20 cellular contexts compared by ENCODE assay signal in the genomic region with DNA sequence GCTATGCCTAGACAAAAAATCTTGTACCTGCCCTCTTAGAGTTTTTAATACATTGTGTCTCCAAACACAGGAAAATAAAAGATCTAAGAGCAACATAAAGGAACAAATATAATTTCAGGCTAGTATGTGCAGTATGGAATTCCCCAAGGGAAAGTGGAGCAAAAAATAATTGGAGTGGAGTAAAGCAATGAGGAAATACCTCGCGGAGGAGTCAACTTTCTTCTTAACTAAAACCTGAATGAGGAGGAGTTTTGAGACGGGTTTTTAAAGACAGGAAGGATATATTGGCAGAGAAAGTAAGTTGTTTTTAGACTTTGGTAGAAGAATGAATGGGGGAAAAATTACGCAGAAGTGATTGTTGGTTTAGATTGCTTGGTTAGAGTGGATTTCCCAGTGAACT. TPM values are rescaled to one million over a fixed set of nuclear protein-coding genes. Genes with fewer than 3 reads are reported as not detected.
A peak's percentile ranks its signal among the peaks of the same experiment; 100 is the strongest.
DNase-seq lines count a peak whose midpoint lies in the region; ATAC-seq, FAIRE-seq and TF ChIP-seq lines count a peak whose summit lies in the region.
"Had no signal": no experiment of that assay in that cellular context is flagged by ENCODE, and none has a peak within 500 bp of the region (broad histone marks: within the 10 kb centered on the region; RNA-seq: fewer than 3 reads in every experiment).

No MANE protein-coding gene starts in this region.

- peaks cover 60% of the 10 kb centered on the region for H3K36me3 Mint-ChIP-seq in T-helper 1 cell treated with Interleukin-12 subunit alpha and Interleukin-12 subunit beta and Interleukin-4 antibody, amounts not matched to agents 30 μg/mL and 1 μg/mL, for 36 hours (ENCODE audit: low read depth)
- peaks cover 21 to 54% (median 52%) of the 10 kb centered on the region in 3 donors for H3K36me3 Mint-ChIP-seq in naive thymus-derived CD8-positive, alpha-beta T cell

- DNase-seq in T-helper 1 cell: no peak
- peak; percentile 20 for DNase-seq in KBM-7
- DNase-seq in GM12878 (ENCODE audit: low read depth, low spot score): no peak
- DNase-seq in naive thymus-derived CD8-positive, alpha-beta T cell: no peak
- DNase-seq in NCI-H748 treated with DMSO at 0.1 percent for 48 hours (lab: John Stamatoyannopoulos, UW): no peak
- DNase-seq in inferior parietal cortex (ENCODE audit: extremely low spot score): no peak
- DNase-seq in RKO (ENCODE audit: low spot score): no peak
- DNase-seq: activated CD4-positive, alpha-beta memory T cell treated with anti-CD3 and anti-CD28 coated beads for 36 hours; activated effector memory CD4-positive, alpha-beta T cell treated with Interleukin-2 at 50 U/mL for 16 hours; C1 segment of cervical spinal cord; GOT3; left ventricle myocardium superior; NCI-H187 treated with DMSO at 0.1 percent for 48 hours; NCI-H510A treated with DMSO at 0.1 percent for 48 hours; small intestine; upper lobe of left lung had no signal

- no peaks in the 10 kb centered on the region for H4K20me1 ChIP-seq in GM12878 (ENCODE audit: control insufficient read depth, insufficient read depth)

- peaks cover 86% of the 10 kb centered on the region for H3K79me2 ChIP-seq in GM12878 (ENCODE audit: control insufficient read depth, insufficient read depth, low read length)

- H3K9me3 ChIP-seq in GM12878 (replicated peaks; ENCODE audit: control insufficient read depth, insufficient read depth, low read length): peaks cover 20% of the 10 kb centered on the region

- peaks cover 36% of the 10 kb centered on the region for H3K9me3 Mint-ChIP-seq in T-helper 1 cell treated with Interleukin-12 subunit alpha and Interleukin-12 subunit beta and Interleukin-4 antibody, amounts not matched to agents 30 μg/mL and 1 μg/mL, for 36 hours
- H3K9me3 Mint-ChIP-seq in naive thymus-derived CD8-positive, alpha-beta T cell: peaks cover 2 to 29% (median 21%) of the 10 kb centered on the region in 9 donors

- no peak for FAIRE-seq in GM12878 (lab: Jason Lieb, UNC)
- FAIRE-seq: A204.1, small intestine had no signal

- no peak for TF ChIP-seq RAD21 in GM12878 (IDR thresholded peaks at IDR 0.05; ENCODE audit: insufficient read depth, low read depth, low read length)

- peaks cover 7% of the 10 kb centered on the region; the same call in 1 of the 2 replicates for H3K4me1 ChIP-seq in GM12878 (ENCODE audit: control insufficient read depth, insufficient read depth, low read length)

- no peak overlapping the region for H2AFZ ChIP-seq in GM12878 (ENCODE audit: control insufficient read depth, low read depth, low read length)

- TF ChIP-seq CTCF in GM12878 (IDR thresholded peaks at IDR 0.05 in 2 of 3, conservative IDR thresholded peaks at IDR 0.05 in 1 of 3; ENCODE audit: control insufficient read depth in 2 of 3, extremely low read depth in 1 of 3, insufficient read depth in 1 of 3, low read depth in 3 of 3, low read length in 3 of 3): no peak

- POLR2A ChIA-PET in GM12878 (lab: Charles Lee): interaction anchor here (1.0 kb wide), 1 partner anchor 13 kb away, joined by 4 read pairs; no protein-coding TSS in a partner anchor
- POLR2A ChIA-PET in naive thymus-derived CD8-positive, alpha-beta T cell (lab: Charles Lee): no interaction called here

- CTCF ChIA-PET in GM12878 (lab: Yijun Ruan, JAX): no interaction called here

- BruUV-seq in GM12878 (replicated peaks; lab: Mats Ljungman, UMichigan): TSS peak; percentile 3

- H3K36me3 ChIP-seq in GM12878 (ENCODE audit: control insufficient read depth in 2 of 2, insufficient read depth in 2 of 2, low read length in 1 of 2): peaks cover 1 to 14% of the 10 kb centered on the region in 2 experiments; a peak in 3 of 4 replicates
- H3K36me3 ChIP-seq: upper lobe of left lung had no signal

- H3K27ac Mint-ChIP-seq in T-helper 1 cell treated with Interleukin-12 subunit alpha and Interleukin-12 subunit beta and Interleukin-4 antibody, amounts not matched to agents 30 μg/mL and 1 μg/mL, for 36 hours: no peak overlapping the region
- H3K27ac Mint-ChIP-seq in naive thymus-derived CD8-positive, alpha-beta T cell: peak overlapping the region in 8 of 10 donors; percentile 4 to 83 (median 51)
- H3K27ac Mint-ChIP-seq: activated CD4-positive, alpha-beta memory T cell treated with anti-CD3 and anti-CD28 coated beads for 36 hours; progenitor cell of endocrine pancreas had no signal

- no peak overlapping the region; the same call in 1 of the 2 replicates for H3K4me3 ChIP-seq in GM12878
- H3K4me3 ChIP-seq: upper lobe of left lung had no signal

- 52% methylated on average over 4 of the region's 4 CpGs for WGBS in GM12878 (ENCODE audit: insufficient coverage, insufficient replicate concordance, low lambda C conversion rate, missing lambda C conversion rate)

- TF ChIP-seq EP300 in GM12878 (IDR thresholded peaks at IDR 0.05; ENCODE audit: borderline replicate concordance in 1 of 2, control insufficient read depth in 1 of 2, low read depth in 2 of 2, low read length in 2 of 2): no peak

- H3K27me3 Mint-ChIP-seq in T-helper 1 cell treated with Interleukin-12 subunit alpha and Interleukin-12 subunit beta and Interleukin-4 antibody, amounts not matched to agents 30 μg/mL and 1 μg/mL, for 36 hours (ENCODE audit: low read depth): no peaks in the 10 kb centered on the region
- no peaks in the 10 kb centered on the region for H3K27me3 Mint-ChIP-seq in naive thymus-derived CD8-positive, alpha-beta T cell
- H3K27me3 Mint-ChIP-seq: activated CD4-positive, alpha-beta memory T cell treated with anti-CD3 and anti-CD28 coated beads for 36 hours; IgD-negative memory B cell; progenitor cell of endocrine pancreas had no signal

- SMC1A ChIA-PET in GM12878 (lab: Charles Lee; ENCODE audit: uncharacterized antibody, unreplicated experiment): interaction anchor here (0.8 kb wide), 1 partner anchor 8 kb away, joined by 3 read pairs; no protein-coding TSS in a partner anchor

- in situ Hi-C loops in KBM-7 (cut with MboI; ENCODE audit: low pct_unique_long_range_greater_than_20kb, low sequenced_read_pairs) (no loop called here), GM12878 (cut with MboI) (no loop called here)

- no peak overlapping the region for H3K9ac ChIP-seq in GM12878 (ENCODE audit: control insufficient read depth, insufficient read depth, low read length)

- no peaks in the 10 kb centered on the region for H3K27me3 ChIP-seq in GM12878 (replicated peaks in 1 of 2; ENCODE audit: control insufficient read depth in 2 of 2, insufficient read depth in 2 of 2, low read length in 1 of 2)
- H3K27me3 ChIP-seq: upper lobe of left lung had no signal

- H3K27ac ChIP-seq in GM12878 (ENCODE audit: control insufficient read depth, insufficient read depth): 0 out of 2 replicates have a peak overlapping the region, but pooled peaks have one; percentile 13

- ATAC-seq in GM12878: no peak
- no peak for ATAC-seq in naive thymus-derived CD8-positive, alpha-beta T cell
- ATAC-seq: left ventricle myocardium superior had no signal

- peak overlapping the region; percentile 22 for H3K4me3 Mint-ChIP-seq in T-helper 1 cell treated with Interleukin-12 subunit alpha and Interleukin-12 subunit beta and Interleukin-4 antibody, amounts not matched to agents 30 μg/mL and 1 μg/mL, for 36 hours
- H3K4me3 Mint-ChIP-seq in naive thymus-derived CD8-positive, alpha-beta T cell: peak overlapping the region in 9 of 10 donors; percentile 16 to 72 (median 38)
- H3K4me3 Mint-ChIP-seq: activated CD4-positive, alpha-beta memory T cell treated with anti-CD3 and anti-CD28 coated beads for 36 hours had no signal

- no peak for TF ChIP-seq POLR2A in GM12878 (IDR thresholded peaks at IDR 0.05; ENCODE audit: low read depth, low read length)

- RAD21 ChIA-PET in GM12878 (lab: Charles Lee; ENCODE audit: unreplicated experiment): no interaction called here

- intact Hi-C loops in GM12878 (cut with micrococcal nuclease; ENCODE audit: unreplicated experiment): no loop called here

- H3K4me1 Mint-ChIP-seq in T-helper 1 cell treated with Interleukin-12 subunit alpha and Interleukin-12 subunit beta and Interleukin-4 antibody, amounts not matched to agents 30 μg/mL and 1 μg/mL, for 36 hours (ENCODE audit: low read depth): peaks cover 33% of the 10 kb centered on the region
- H3K4me1 Mint-ChIP-seq in naive thymus-derived CD8-positive, alpha-beta T cell: peaks cover 21 to 59% (median 54%) of the 10 kb centered on the region in 4 donors

- no peak overlapping the region for H3K4me2 ChIP-seq in GM12878 (ENCODE audit: control insufficient read depth, insufficient read depth)

TF ChIP-seq in GM12878, 131 proteins besides CTCF, POLR2A, EP300 and RAD21:
- TF ChIP-seq HCFC1 (IDR thresholded peaks at IDR 0.05; ENCODE audit: low read length) (no peak), IKZF2 (IDR thresholded peaks at IDR 0.05) (0 out of 4 replicates have a peak, but pooled peaks of 1 of the 2 experiments have one; percentile 26), MEF2A (IDR thresholded peaks at IDR 0.05; ENCODE audit: insufficient read depth, low read depth, low read length) (no peak), TBL1XR1 (IDR thresholded peaks at IDR 0.05; ENCODE audit: low read depth, low read length) (no peak)
- TF ChIP-seq, protein P1, sequence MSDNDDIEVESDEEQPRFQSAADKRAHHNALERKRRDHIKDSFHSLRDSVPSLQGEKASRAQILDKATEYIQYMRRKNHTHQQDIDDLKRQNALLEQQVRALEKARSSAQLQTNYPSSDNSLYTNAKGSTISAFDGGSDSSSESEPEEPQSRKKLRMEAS (IDR thresholded peaks at IDR 0.05; ENCODE audit: low read depth, low read length): no peak

RNA-seq across cellular contexts. Expression of gene HIVEP1, which starts 14.0 kb away (rescaled TPM):
- 251 and 262 TPM in 2 replicates for total RNA-seq in GM12878 (2013; cell fraction: nucleolus; rRNA removed)
- total RNA-seq in GM12878 (2014; rRNA removed) (32.2 and 33.7 TPM in 2 replicates), GM12878 (2014; rRNA removed; fragmentation: Illumina TruSeq; extraction: Trizol) (37.0 and 39.1 TPM in 2 replicates), GM12878 (2021) (37.5 and 37.7 TPM in 2 replicates)
- 14.0 TPM for polyA plus RNA-seq in GM12878 (2011; ENCODE audit: low read depth)
- polyA plus RNA-seq in GM12878 (2011; rRNA removed) (13.6 and 19.7 TPM in 2 replicates), GM12878 (2014; fragmentation: Illumina TruSeq; extraction: Trizol) (31.1 and 40.9 TPM in 2 replicates), GM12878 (2014; fragmentation: Nextera tagmentation; extraction: Ambion mirVana) (1 to 10 TPM; 4.3 to 6.7 TPM), GM12878 (2014; rRNA removed) (22.5 and 23.5 TPM in 2 replicates), GM12878 (2016; fragmentation: Nextera tagmentation; extraction: Ambion mirVana) (10 to 100 TPM; 11.9 to 13.2 TPM)
- polyA plus RNA-seq in GM12878 (2011; cell fraction: cytosol; rRNA removed): 23.6 and 25.1 TPM in 2 replicates
- 36.9 and 47.3 TPM in 2 replicates for polyA plus RNA-seq in GM12878 (2011; cell fraction: nucleus; rRNA removed)
- polyA plus RNA-seq in GM12878 (2012): 14.9 and 17.9 TPM in 2 replicates
- 71.2 and 77.4 TPM in 2 replicates for polyA minus RNA-seq in GM12878 (2011; rRNA and poly(A)+ RNA removed)
- polyA minus RNA-seq in GM12878 (2011; cell fraction: cytosol; rRNA and poly(A)+ RNA removed): 17.7 and 17.9 TPM in 2 replicates
- 62.4 and 93.5 TPM in 2 replicates for polyA minus RNA-seq in GM12878 (2011; cell fraction: nucleus; rRNA and poly(A)+ RNA removed)
- 10 to 100 TPM; 30.6 to 32.6 TPM for total RNA-seq in naive thymus-derived CD8-positive, alpha-beta T cell
- 10 to 100 TPM in 1 of 3 donors, 1 to 10 TPM in 2; 6.5 to 12.6 (median 7.4) TPM for polyA plus RNA-seq in naive thymus-derived CD8-positive, alpha-beta T cell
